In the genomic region with DNA sequence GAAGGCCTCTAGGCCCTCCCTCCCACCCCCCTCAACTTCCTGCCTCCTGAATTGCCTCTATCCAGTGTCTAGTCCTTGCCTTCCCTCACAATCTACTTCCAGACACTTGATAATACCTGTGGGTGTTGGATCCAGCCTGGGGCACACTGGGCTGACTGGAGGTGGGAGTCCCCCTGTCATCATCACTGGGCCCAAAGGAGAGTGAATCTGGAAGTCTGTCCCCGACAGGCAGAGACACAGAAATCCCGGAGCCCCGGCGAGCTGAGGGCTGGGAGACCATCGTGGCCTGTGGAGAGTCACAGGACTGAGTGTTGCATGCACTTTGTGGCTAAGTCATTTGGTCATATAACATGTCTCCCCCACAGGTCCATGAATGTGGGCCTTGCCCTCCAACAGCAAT, we compare ENCODE assay signal across 29 cellular contexts. TPM values are rescaled to one million over a fixed set of nuclear protein-coding genes. Genes with fewer than 3 reads are reported as not detected.
"Had no signal": no experiment of that assay in that cellular context is flagged by ENCODE, and none has a peak within 500 bp of the region (broad histone marks: within the 10 kb centered on the region; RNA-seq: fewer than 3 reads in every experiment).

No MANE protein-coding gene starts in this region.

- H3K27me3 Mint-ChIP-seq: stimulated activated memory B cell treated with anti-CD40 and anti-IgM and Interleukin-4, amounts not matched to agents 10 μg/mL and 1 μg/mL and 100 μg/mL, for 72 hours; stimulated activated naive CD8-positive, alpha-beta T cell treated with anti-CD3 and anti-CD28 coated beads, Interleukin-15, amount 100 ng/mL, for 72 hours; stimulated activated naive CD8-positive, alpha-beta T cell treated with anti-CD3 and anti-CD28 coated beads, Interleukin-15, Interleukin-2, amounts not matched to agents 100 ng/mL and 50 ng/mL, for 24 hours; type B pancreatic cell had no signal

- H3K4me3 ChIP-seq: stomach, suprapubic skin, testis, thoracic aorta, thyroid gland, tibial artery, tibial nerve, transverse colon, upper lobe of left lung, upper lobe of right lung, uterus, vagina had no signal

- H3K9me3 ChIP-seq: stomach, suprapubic skin, testis, thoracic aorta, thyroid gland, tibial artery, tibial nerve, transverse colon, upper lobe of left lung, upper lobe of right lung, uterus, vagina had no signal

- ATAC-seq: stimulated activated effector memory CD8-positive, alpha-beta T cell treated with anti-CD3 and anti-CD28 coated beads, Interleukin-12 subunit alpha, Interleukin-12 subunit beta, amount 100 ng/mL, for 72 hours; stimulated activated memory B cell treated with anti-CD40 and anti-IgM and Interleukin-4, amounts not matched to agents 10 μg/mL and 1 μg/mL and 100 μg/mL, for 72 hours; stimulated activated naive CD8-positive, alpha-beta T cell treated with anti-CD3 and anti-CD28 coated beads, Interleukin-15, amount 100 ng/mL, for 72 hours; stimulated activated naive CD8-positive, alpha-beta T cell treated with anti-CD3 and anti-CD28 coated beads, Interleukin-15, Interleukin-2, amounts not matched to agents 100 U/mL and 50 U/mL, for 24 hours; upper lobe of right lung had no signal

- H3K27ac ChIP-seq: stomach, suprapubic skin, testis, thoracic aorta, thyroid gland, tibial artery, tibial nerve, transverse colon, upper lobe of left lung, upper lobe of right lung, uterus, vagina had no signal

- H3K36me3 Mint-ChIP-seq: stimulated activated effector memory CD8-positive, alpha-beta T cell treated with anti-CD3 and anti-CD28 coated beads, Interleukin-12 subunit alpha, Interleukin-12 subunit beta, amount 100 ng/mL, for 72 hours; stimulated activated memory B cell treated with anti-CD40 and anti-IgM and Interleukin-4, amounts not matched to agents 10 μg/mL and 1 μg/mL and 100 μg/mL, for 72 hours; stimulated activated naive B cell treated with anti-CD40 and anti-IgM and Interleukin-4, amounts not matched to agents 10 μg/mL and 1 μg/mL and 100 μg/mL, for 72 hours; type B pancreatic cell had no signal

- DNase-seq: stimulated activated CD4-positive, alpha-beta T cell treated with anti-CD3 and anti-CD28 coated beads, Interleukin-2, amount 100 ng/mL, for 48 hours; stimulated activated CD4-positive, alpha-beta T cell treated with anti-CD3 and anti-CD28 coated beads, Interleukin-4, amount 100 ng/mL, for 1 hour; stimulated activated CD4-positive, alpha-beta T cell treated with anti-CD3 and anti-CD28 coated beads, Interleukin-4, amount 100 ng/mL, for 24 hours; stimulated activated CD4-positive, alpha-beta T cell treated with anti-CD3 and anti-CD28 coated beads, Interleukin-4, amount 100 ng/mL, for 4 hours; stimulated activated CD8-positive, alpha-beta memory T cell treated with anti-CD3 and anti-CD28 coated beads, Interleukin-4, amount 100 ng/mL, for 48 hours; stimulated activated naive B cell treated with anti-CD40 and anti-IgM and Interleukin-4, amounts not matched to agents 10 μg/mL and 1 μg/mL and 100 μg/mL, for 72 hours; stimulated activated naive CD4-positive, alpha-beta T cell; stimulated activated naive CD4-positive, alpha-beta T cell treated with Interleukin-2 at 50 U/mL for 16 hours; stimulated activated naive CD8-positive, alpha-beta T cell treated with anti-CD3 and anti-CD28 coated beads, Interleukin-15, amount 100 ng/mL, for 72 hours; stimulated activated naive CD8-positive, alpha-beta T cell treated with anti-CD3 and anti-CD28 coated beads, Interleukin-15, Interleukin-2, amounts not matched to agents 100 U/mL and 50 U/mL, for 24 hours; stomach; substantia nigra; testis; thyroid gland; tibial artery; transverse colon; trophoblast cell; upper lobe of left lung; upper lobe of right lung; uterus had no signal

- H3K27me3 ChIP-seq: testis, thyroid gland, tibial artery, transverse colon, upper lobe of left lung, upper lobe of right lung, uterus, vagina had no signal

- H3K27ac Mint-ChIP-seq: stimulated activated effector memory CD8-positive, alpha-beta T cell treated with anti-CD3 and anti-CD28 coated beads, Interleukin-12 subunit alpha, Interleukin-12 subunit beta, amount 100 ng/mL, for 72 hours; stimulated activated memory B cell treated with anti-CD40 and anti-IgM and Interleukin-4, amounts not matched to agents 10 μg/mL and 1 μg/mL and 100 μg/mL, for 72 hours; stimulated activated naive B cell treated with anti-CD40 and anti-IgM and Interleukin-4, amounts not matched to agents 10 μg/mL and 1 μg/mL and 100 μg/mL, for 72 hours; stimulated activated naive CD8-positive, alpha-beta T cell treated with anti-CD3 and anti-CD28 coated beads, Interleukin-15, amount 100 ng/mL, for 72 hours; stimulated activated naive CD8-positive, alpha-beta T cell treated with anti-CD3 and anti-CD28 coated beads, Interleukin-15, Interleukin-2, amounts not matched to agents 100 ng/mL and 50 ng/mL, for 24 hours; type B pancreatic cell had no signal

- H3K36me3 ChIP-seq: stomach, suprapubic skin, thoracic aorta, thyroid gland, tibial artery, tibial nerve, transverse colon, upper lobe of left lung, upper lobe of right lung, uterus, vagina had no signal

- H3K9me3 Mint-ChIP-seq: stimulated activated naive CD8-positive, alpha-beta T cell treated with anti-CD3 and anti-CD28 coated beads, Interleukin-15, Interleukin-2, amounts not matched to agents 100 ng/mL and 50 ng/mL, for 24 hours; type B pancreatic cell had no signal

- H3K4me1 ChIP-seq: stomach, suprapubic skin, testis, thyroid gland, tibial artery, tibial nerve, transverse colon, upper lobe of left lung, upper lobe of right lung, uterus, vagina had no signal

- H3K4me3 Mint-ChIP-seq: stimulated activated effector memory CD8-positive, alpha-beta T cell treated with anti-CD3 and anti-CD28 coated beads, Interleukin-12 subunit alpha, Interleukin-12 subunit beta, amount 100 ng/mL, for 72 hours; stimulated activated memory B cell treated with anti-CD40 and anti-IgM and Interleukin-4, amounts not matched to agents 10 μg/mL and 1 μg/mL and 100 μg/mL, for 72 hours; stimulated activated naive B cell treated with anti-CD40 and anti-IgM and Interleukin-4, amounts not matched to agents 10 μg/mL and 1 μg/mL and 100 μg/mL, for 72 hours; stimulated activated naive CD8-positive, alpha-beta T cell treated with anti-CD3 and anti-CD28 coated beads, Interleukin-15, amount 100 ng/mL, for 72 hours; stimulated activated naive CD8-positive, alpha-beta T cell treated with anti-CD3 and anti-CD28 coated beads, Interleukin-15, Interleukin-2, amounts not matched to agents 100 ng/mL and 50 ng/mL, for 24 hours; type B pancreatic cell had no signal

- H3K4me1 Mint-ChIP-seq: stimulated activated effector memory CD8-positive, alpha-beta T cell treated with anti-CD3 and anti-CD28 coated beads, Interleukin-12 subunit alpha, Interleukin-12 subunit beta, amount 100 ng/mL, for 72 hours; stimulated activated memory B cell treated with anti-CD40 and anti-IgM and Interleukin-4, amounts not matched to agents 10 μg/mL and 1 μg/mL and 100 μg/mL, for 72 hours; stimulated activated naive CD8-positive, alpha-beta T cell treated with anti-CD3 and anti-CD28 coated beads, Interleukin-15, amount 100 ng/mL, for 72 hours had no signal

RNA-seq across cellular contexts. Expression of gene CACNA1F, which starts 24.7 kb away (rescaled TPM):
- total RNA-seq: temporal lobe had no signal
